In the genomic region with DNA sequence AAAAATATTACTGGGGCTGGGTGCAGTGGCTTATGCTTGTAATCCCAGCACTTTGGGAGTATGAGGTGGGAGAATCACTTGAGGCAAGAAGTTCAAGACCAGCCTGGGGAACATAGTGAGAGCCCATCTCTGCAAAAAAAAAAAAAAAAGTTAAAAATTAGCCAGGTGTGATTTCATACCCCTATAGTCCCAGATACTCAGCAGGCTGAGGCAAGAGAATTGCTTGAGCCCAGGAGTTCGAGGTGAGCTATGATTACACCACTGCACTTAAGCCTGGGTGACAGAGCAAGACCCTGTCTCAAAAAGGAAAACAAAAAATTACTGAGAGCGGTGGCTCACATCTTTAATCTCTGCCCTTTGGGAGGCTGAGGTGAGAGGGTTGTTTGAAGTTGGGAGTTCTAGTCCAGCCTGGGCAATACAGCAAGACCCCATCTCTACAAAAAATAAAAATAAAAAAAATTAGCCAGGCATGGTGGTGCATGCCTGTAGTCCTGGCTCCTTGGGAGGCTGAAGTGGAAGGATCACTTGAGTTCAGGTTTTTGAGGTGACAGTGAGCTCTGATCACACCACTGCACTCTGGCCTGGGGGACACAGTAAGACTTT, we compare ENCODE assay signal across 1 cellular context.
TF ChIP-seq lines count a peak whose summit lies in the region.

No MANE protein-coding gene starts in this region.

TF ChIP-seq in K562, 482 proteins besides CTCF, POLR2A, EP300 and RAD21 (continued from another document):
- 0 out of 2 replicates have a peak, but pooled peaks have one; percentile 5 for TF ChIP-seq ZNF121 (CRISPR knock-in tag; conservative IDR thresholded peaks at IDR 0.05)
